Comparison of ENCODE assay signal across 29 cellular contexts in the genomic region with DNA sequence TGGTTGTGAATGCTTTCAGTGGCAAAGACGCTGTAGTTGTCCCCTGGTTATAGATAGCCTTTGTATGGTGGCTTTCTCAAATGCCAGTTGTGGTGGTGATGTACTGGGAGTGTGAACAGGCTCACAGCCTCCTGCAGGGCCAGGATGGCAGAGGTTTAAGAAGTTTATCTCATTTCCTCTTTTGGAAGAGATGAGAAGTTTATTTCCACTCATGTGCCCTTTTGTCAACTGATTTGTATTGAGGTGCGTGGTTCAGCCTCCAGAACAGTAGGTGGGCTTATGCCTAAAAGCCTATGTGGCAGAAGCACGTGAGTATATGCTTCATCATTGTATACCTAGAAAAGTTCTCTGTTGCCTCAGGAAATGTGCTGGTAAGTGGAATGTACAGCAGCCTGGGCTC. TPM values are rescaled to one million over a fixed set of nuclear protein-coding genes. Genes with fewer than 3 reads are reported as not detected.
"Had no signal": no experiment of that assay in that cellular context is flagged by ENCODE, and none has a peak within 500 bp of the region (broad histone marks: within the 10 kb centered on the region; RNA-seq: fewer than 3 reads in every experiment).

No MANE protein-coding gene starts in this region.

- H3K4me1 Mint-ChIP-seq: activated CD4-positive, alpha-beta T cell treated with anti-CD3 and anti-CD28 coated beads, Interleukin-2, amount 10 ng/mL, durations not matched to agents 24 days and 14 days; activated CD8-positive, alpha-beta memory T cell treated with anti-CD3 and anti-CD28 coated beads, Interleukin-2, amount 10 ng/mL, durations not matched to agents 7 days and 5 days had no signal

- H3K4me3 ChIP-seq: adrenal gland, K562, SJSA1 had no signal

- H3K9me3 Mint-ChIP-seq: activated CD4-positive, alpha-beta T cell treated with anti-CD3 and anti-CD28 coated beads, Interleukin-2, amount 10 ng/mL, durations not matched to agents 24 days and 14 days had no signal

- H3K27ac Mint-ChIP-seq: activated CD4-positive, alpha-beta T cell treated with anti-CD3 and anti-CD28 coated beads, Interleukin-2, amount 10 ng/mL, durations not matched to agents 24 days and 14 days; activated CD8-positive, alpha-beta memory T cell treated with anti-CD3 and anti-CD28 coated beads, Interleukin-2, amount 10 ng/mL, durations not matched to agents 7 days and 5 days; activated naive CD4-positive, alpha-beta T cell treated with anti-CD3 and anti-CD28 coated beads for 36 hours; activated naive CD8-positive, alpha-beta T cell; activated T-cell treated with anti-CD3 and anti-CD28 coated beads, Interleukin-2, amount 50 U/mL, for 24 hours; T-helper 1 cell treated with Interleukin-12 subunit alpha and Interleukin-12 subunit beta and Interleukin-4 antibody, amounts not matched to agents 30 μg/mL and 1 μg/mL, for 36 hours; WTC11 had no signal

- H3K4me3 Mint-ChIP-seq: activated CD4-positive, alpha-beta T cell treated with anti-CD3 and anti-CD28 coated beads, Interleukin-2, amount 10 ng/mL, durations not matched to agents 24 days and 14 days; activated CD8-positive, alpha-beta memory T cell treated with anti-CD3 and anti-CD28 coated beads, Interleukin-2, amount 10 ng/mL, durations not matched to agents 7 days and 5 days; activated naive CD4-positive, alpha-beta T cell treated with anti-CD3 and anti-CD28 coated beads for 36 hours; activated naive CD8-positive, alpha-beta T cell; activated T-cell treated with anti-CD3 and anti-CD28 coated beads, Interleukin-2, amount 50 U/mL, for 24 hours; T-helper 1 cell treated with Interleukin-12 subunit alpha and Interleukin-12 subunit beta and Interleukin-4 antibody, amounts not matched to agents 30 μg/mL and 1 μg/mL, for 36 hours; WTC11 had no signal

- DNase-seq: activated CD4-positive, alpha-beta T cell treated with anti-CD3 and anti-CD28 coated beads, Interleukin-2, amount 10 ng/mL, durations not matched to agents 24 days and 14 days; activated CD4-positive, alpha-beta T cell treated with anti-CD3 and anti-CD28 coated beads, Interleukin-2, amount 50 U/mL, for 48 hours; activated CD4-positive, CD25-positive, alpha-beta regulatory T cell treated with anti-CD3 and anti-CD28 coated beads, Interleukin-2, amount 50 U/mL, for 72 hours; activated CD8-positive, alpha-beta memory T cell treated with anti-CD3 and anti-CD28 coated beads, Interleukin-2, amount 10 ng/mL, durations not matched to agents 7 days and 5 days; activated effector memory CD4-positive, alpha-beta T cell treated with anti-CD3 and anti-CD28 coated beads, Interleukin-2, amount 50 U/mL, for 16 hours; activated naive CD4-positive, alpha-beta T cell treated with anti-CD3 and anti-CD28 coated beads for 36 hours; activated T-cell treated with anti-CD3 and anti-CD28 coated beads, Interleukin-2, amount 50 U/mL, for 24 hours; adrenal gland; anterior cingulate cortex; cerebellar nuclear complex; Karpas-422; MM.1S; NCI-H1092; NCI-H1417; NCI-H1930; NCI-H2107; NCI-H2171 treated with DMSO at 0.1 percent for 48 hours; NCI-H226; NCI-H526; NCI-H82; SHP77 had no signal

- ATAC-seq: activated CD8-positive, alpha-beta memory T cell treated with anti-CD3 and anti-CD28 coated beads, Interleukin-2, amount 10 ng/mL, durations not matched to agents 7 days and 5 days; K562; SK-N-SH treated with all-trans-retinoic acid at 6 μM for 48 hours; WTC11 had no signal

- H3K9me3 ChIP-seq: adrenal gland, SJSA1 had no signal

RNA-seq across cellular contexts. Expression of gene ZFP57, which starts 13.7 kb away (rescaled TPM):
- total RNA-seq: activated naive CD4-positive, alpha-beta T cell treated with anti-CD3 and anti-CD28 coated beads for 36 hours; cardiac septum; NCI-H460; SJSA1 had no signal

RNA-seq across cellular contexts. Expression of gene MOG, which starts 37.7 kb away (rescaled TPM):
- total RNA-seq: activated CD4-positive, alpha-beta T cell treated with anti-CD3 and anti-CD28 coated beads, Interleukin-2, amount 10 ng/mL, durations not matched to agents 24 days and 14 days; activated CD8-positive, alpha-beta memory T cell treated with anti-CD3 and anti-CD28 coated beads, Interleukin-2, amount 10 ng/mL, durations not matched to agents 7 days and 5 days; activated naive CD4-positive, alpha-beta T cell treated with anti-CD3 and anti-CD28 coated beads for 36 hours; adrenal gland; K562; NCI-H460; SJSA1 had no signal
